7 cellular contexts compared by ENCODE assay signal in the genomic region with DNA sequence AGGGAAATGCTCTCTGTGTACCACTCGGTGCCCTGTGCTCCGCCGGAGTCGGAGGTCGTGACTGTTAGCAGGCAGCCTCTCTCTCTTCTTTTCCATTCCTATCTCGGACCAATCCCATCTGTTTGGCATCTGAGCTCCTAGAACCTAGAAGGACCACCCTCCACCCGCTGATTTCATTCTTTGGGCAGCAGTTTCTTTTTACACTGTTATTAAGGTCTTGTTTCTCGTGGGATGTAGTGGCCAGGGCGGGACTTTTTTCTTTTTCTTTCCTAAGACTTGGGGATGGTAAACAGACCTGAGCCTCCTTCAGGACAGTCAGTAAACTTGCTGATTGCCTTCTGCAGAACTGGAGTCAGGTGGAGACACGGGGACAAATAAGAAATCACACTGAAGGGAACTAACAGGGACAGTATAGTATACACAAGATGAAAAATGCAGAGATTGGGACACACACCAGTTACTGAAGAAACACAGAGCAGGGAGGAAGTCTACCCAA. TPM values are rescaled to one million over a fixed set of nuclear protein-coding genes. Genes with fewer than 3 reads are reported as not detected.
A peak's percentile ranks its signal among the peaks of the same experiment; 100 is the strongest.
DNase-seq lines count a peak whose midpoint lies in the region; ATAC-seq lines count a peak whose summit lies in the region.

No MANE protein-coding gene starts in this region.

- H3K9me3 Mint-ChIP-seq in activated T-helper 2 cell treated with anti-CD3 and anti-CD28 coated beads, Interferon-gamma antibody, Interleukin-2, Interleukin-4, amounts not matched to agents 10 μg/mL and 5 μg/mL and 100 μg/mL, durations not matched to agents 14 hours and 24 hours and 36 hours = no peaks in the 10 kb centered on the region
- H3K9me3 Mint-ChIP-seq in stimulated activated naive CD8-positive, alpha-beta T cell treated with anti-CD3 and anti-CD28 coated beads, Interleukin-15, amount 100 ng/mL, for 72 hours = no peaks in the 10 kb centered on the region

- H3K4me1 ChIP-seq in iPS-15b (ENCODE audit: control insufficient read depth, insufficient read depth, low read length) = peaks cover 3% of the 10 kb centered on the region

- H3K27me3 Mint-ChIP-seq in activated T-helper 2 cell treated with anti-CD3 and anti-CD28 coated beads, Interferon-gamma antibody, Interleukin-2, Interleukin-4, amounts not matched to agents 10 μg/mL and 5 μg/mL and 100 μg/mL, durations not matched to agents 14 hours and 24 hours and 36 hours (ENCODE audit: low read depth) = no peaks in the 10 kb centered on the region
- H3K27me3 Mint-ChIP-seq in stimulated activated naive CD8-positive, alpha-beta T cell treated with anti-CD3 and anti-CD28 coated beads, Interleukin-15, amount 100 ng/mL, for 72 hours = no peaks in the 10 kb centered on the region

- peaks cover 29% of the 10 kb centered on the region for H3K4me1 Mint-ChIP-seq in activated T-helper 2 cell treated with anti-CD3 and anti-CD28 coated beads, Interferon-gamma antibody, Interleukin-2, Interleukin-4, amounts not matched to agents 10 μg/mL and 5 μg/mL and 100 μg/mL, durations not matched to agents 14 hours and 24 hours and 36 hours (ENCODE audit: low read depth)
- peaks cover 35% of the 10 kb centered on the region for H3K4me1 Mint-ChIP-seq in stimulated activated naive CD8-positive, alpha-beta T cell treated with anti-CD3 and anti-CD28 coated beads, Interleukin-15, amount 100 ng/mL, for 72 hours

- H3K36me3 Mint-ChIP-seq in activated T-helper 2 cell treated with anti-CD3 and anti-CD28 coated beads, Interferon-gamma antibody, Interleukin-2, Interleukin-4, amounts not matched to agents 10 μg/mL and 5 μg/mL and 100 μg/mL, durations not matched to agents 14 hours and 24 hours and 36 hours (ENCODE audit: low read depth) = peaks cover 31% of the 10 kb centered on the region

- peak overlapping the region; percentile 70 for H3K9ac ChIP-seq in iPS-15b (ENCODE audit: low read depth, low read length)

- intact Hi-C loops in activated T-helper 2 cell treated with anti-CD3 and anti-CD28 coated beads, Interferon-gamma antibody, Interleukin-2, Interleukin-4, amounts not matched to agents 10 μg/mL and 5 μg/mL and 100 μg/mL, durations not matched to agents 14 hours and 24 hours and 36 hours (cut with micrococcal nuclease) = loop anchor here (1.0 kb wide), 1 partner anchor 49 kb away; a partner anchor contains a TSS

- no peak for DNase-seq in activated T-helper 2 cell treated with anti-CD3 and anti-CD28 coated beads, Interferon-gamma antibody, Interleukin-2, Interleukin-4, amounts not matched to agents 10 μg/mL and 5 μg/mL and 100 μg/mL, durations not matched to agents 14 hours and 24 hours and 36 hours (ENCODE audit: low spot score)
- DNase-seq in stimulated activated naive CD8-positive, alpha-beta T cell treated with anti-CD3 and anti-CD28 coated beads, Interleukin-15, amount 100 ng/mL, for 72 hours = no peak
- DNase-seq in effector CD8-positive, alpha-beta T cell (lab: John Stamatoyannopoulos, UW) = no peak
- no peak for DNase-seq in occipital lobe (lab: John Stamatoyannopoulos, UW)

- H3K9me3 ChIP-seq in iPS-15b (ENCODE audit: control insufficient read depth, insufficient read depth, low read length) = no peaks in the 10 kb centered on the region

- peak overlapping the region; percentile 95 for H3K4me3 Mint-ChIP-seq in activated T-helper 2 cell treated with anti-CD3 and anti-CD28 coated beads, Interferon-gamma antibody, Interleukin-2, Interleukin-4, amounts not matched to agents 10 μg/mL and 5 μg/mL and 100 μg/mL, durations not matched to agents 14 hours and 24 hours and 36 hours (ENCODE audit: low read depth)
- peak overlapping the region; percentile 95 to 96 for H3K4me3 Mint-ChIP-seq in stimulated activated naive CD8-positive, alpha-beta T cell treated with anti-CD3 and anti-CD28 coated beads, Interleukin-15, amount 100 ng/mL, for 72 hours

- peaks cover 29% of the 10 kb centered on the region for H3K27me3 ChIP-seq in iPS-15b (ENCODE audit: control insufficient read depth, insufficient read depth, low read length)

- ATAC-seq in HG03039 (IDR thresholded peaks at IDR 0.05; ENCODE audit: unreplicated experiment) (peak; percentile 9), GM19397 (IDR thresholded peaks at IDR 0.05; ENCODE audit: unreplicated experiment) (no peak)
- ATAC-seq in stimulated activated naive CD8-positive, alpha-beta T cell treated with anti-CD3 and anti-CD28 coated beads, Interleukin-15, amount 100 ng/mL, for 72 hours = no peak

- H3K4me3 ChIP-seq in iPS-15b (ENCODE audit: low read depth, low read length) = peak overlapping the region; percentile 99

- H3K36me3 ChIP-seq in iPS-15b (ENCODE audit: control insufficient read depth, insufficient read depth, low read length) = no peaks in the 10 kb centered on the region

- H3K27ac Mint-ChIP-seq in activated T-helper 2 cell treated with anti-CD3 and anti-CD28 coated beads, Interferon-gamma antibody, Interleukin-2, Interleukin-4, amounts not matched to agents 10 μg/mL and 5 μg/mL and 100 μg/mL, durations not matched to agents 14 hours and 24 hours and 36 hours = peak overlapping the region; percentile 82
- peak overlapping the region; percentile 93 to 96 for H3K27ac Mint-ChIP-seq in stimulated activated naive CD8-positive, alpha-beta T cell treated with anti-CD3 and anti-CD28 coated beads, Interleukin-15, amount 100 ng/mL, for 72 hours

RNA-seq across cellular contexts. Expression of a gene that starts 0.5 kb away (rescaled TPM):
- 78.6 and 78.7 TPM in 2 replicates for total RNA-seq in activated T-helper 2 cell treated with anti-CD3 and anti-CD28 coated beads, Interferon-gamma antibody, Interleukin-2, Interleukin-4, amounts not matched to agents 10 μg/mL and 5 μg/mL and 100 μg/mL, durations not matched to agents 14 hours and 24 hours and 36 hours
- 21.8 TPM for total RNA-seq in occipital lobe

RNA-seq across cellular contexts. Expression of a gene that starts 31.3 kb away (rescaled TPM):
- total RNA-seq in activated T-helper 2 cell treated with anti-CD3 and anti-CD28 coated beads, Interferon-gamma antibody, Interleukin-2, Interleukin-4, amounts not matched to agents 10 μg/mL and 5 μg/mL and 100 μg/mL, durations not matched to agents 14 hours and 24 hours and 36 hours = 30.5 and 32.0 TPM in 2 replicates
- total RNA-seq in occipital lobe = 23.9 TPM

RNA-seq across cellular contexts. Expression of a gene that starts 49.0 kb away (rescaled TPM):
- 8.2 and 9.3 TPM in 2 replicates for total RNA-seq in activated T-helper 2 cell treated with anti-CD3 and anti-CD28 coated beads, Interferon-gamma antibody, Interleukin-2, Interleukin-4, amounts not matched to agents 10 μg/mL and 5 μg/mL and 100 μg/mL, durations not matched to agents 14 hours and 24 hours and 36 hours
- total RNA-seq in occipital lobe = 10.1 TPM

RNA-seq across cellular contexts. Expression of a gene that starts 49.0 kb away (rescaled TPM):
- 49.6 and 52.2 TPM in 2 replicates for total RNA-seq in activated T-helper 2 cell treated with anti-CD3 and anti-CD28 coated beads, Interferon-gamma antibody, Interleukin-2, Interleukin-4, amounts not matched to agents 10 μg/mL and 5 μg/mL and 100 μg/mL, durations not matched to agents 14 hours and 24 hours and 36 hours
- 19.5 TPM for total RNA-seq in occipital lobe

RNA-seq across cellular contexts. Expression of a gene that starts 49.4 kb away (rescaled TPM):
- total RNA-seq in activated T-helper 2 cell treated with anti-CD3 and anti-CD28 coated beads, Interferon-gamma antibody, Interleukin-2, Interleukin-4, amounts not matched to agents 10 μg/mL and 5 μg/mL and 100 μg/mL, durations not matched to agents 14 hours and 24 hours and 36 hours = 33.5 and 36.1 TPM in 2 replicates
- total RNA-seq in occipital lobe = 24.0 TPM
